ENCODE assay signal across 7 cellular contexts in genomic region chr7:37916673-37917660, GRCh38. TPM values are rescaled to one million over a fixed set of nuclear protein-coding genes. Genes with fewer than 3 reads are reported as not detected.
DNase-seq lines count a peak whose midpoint lies in the region; ATAC-seq and TF ChIP-seq lines count a peak whose summit lies in the region.

SFRP4 (minus strand) TSS chr7:37916817; CDS start chr7:37916537, 280 bp downstream.

- peak within 1 kb of the TSS in 3 of 5 donors; percentile 51 to 73 (median 67) for H3K27ac ChIP-seq in adrenal gland
- peak within 1 kb of the TSS; percentile 12 to 82 (median 69) for H3K27ac ChIP-seq in heart right ventricle
- no peak within 1 kb of the TSS for H3K27ac ChIP-seq in parathyroid adenoma

- POLR2A ChIA-PET in GM10248 (lab: Yijun Ruan, JAX): no interaction called here

- 0 to 4% (median 1%) methylated on average over 10 to 46 of the region's 46 CpGs for whole genome bisulfite sequencing in adrenal gland, 4 donors
- 0 to 1% methylated on average over 46 of the region's 46 CpGs for WGBS in heart right ventricle, 2 donors

- no peaks in the 10 kb centered on the region for H3K9me3 ChIP-seq in adrenal gland (replicated peaks in 1 of 3)
- no peaks in the 10 kb centered on the region for H3K9me3 ChIP-seq in heart right ventricle
- no peaks in the 10 kb centered on the region for H3K9me3 ChIP-seq in parathyroid adenoma (ENCODE audit: control insufficient read depth, low read length)

- no peak for TF ChIP-seq POLR2A in adrenal gland (IDR thresholded peaks at IDR 0.05)

- peak within 1 kb of the TSS; percentile 78 for H2AFZ ChIP-seq in parathyroid adenoma

- DNase-seq in GM10248 (ENCODE audit: extremely low spot score): peak; percentile 51
- DNase-seq in HFF-Myc (ENCODE audit: extremely low read depth, low read depth): no peak
- DNase-seq in NCI-H345 (lab: John Stamatoyannopoulos, UW): peak; percentile 53
- peak; percentile 58 to 79 (median 72) for DNase-seq in adrenal gland
- peak; percentile 61 to 67 for DNase-seq in heart right ventricle

- CTCF ChIA-PET in GM10248 (lab: Yijun Ruan, JAX): interaction anchor here (0.8 to 3.1 kb wide), 30 partner anchors 9 to 458 kb away, joined by 3 to 19 read pairs (median 4); no protein-coding TSS in a partner anchor

- H3K27me3 ChIP-seq in adrenal gland: no peaks in the 10 kb centered on the region
- H3K27me3 ChIP-seq in heart right ventricle: peaks cover 0 to 69% (median 17%) of the 10 kb centered on the region in 7 donors
- no peaks in the 10 kb centered on the region for H3K27me3 ChIP-seq in parathyroid adenoma (ENCODE audit: control insufficient read depth, insufficient read depth, low read length)

- H3K4me3 ChIP-seq in HFF-Myc (replicated peaks; ENCODE audit: low read depth, low read length): no peak within 1 kb of the TSS
- peak within 1 kb of the TSS in 3 of 4 donors; percentile 6 to 54 (median 52) for H3K4me3 ChIP-seq in adrenal gland
- H3K4me3 ChIP-seq in heart right ventricle: peak within 1 kb of the TSS; percentile 31 to 62 (median 55)
- peak within 1 kb of the TSS; percentile 38 for H3K4me3 ChIP-seq in parathyroid adenoma (ENCODE audit: low read depth, low read length)

- ATAC-seq in heart right ventricle (peak; percentile 57 to 83 (median 62)), HG02852 (IDR thresholded peaks at IDR 0.05; ENCODE audit: unreplicated experiment) (no peak)

- H3K4me1 ChIP-seq in adrenal gland (replicated peaks in 1 of 2) (peaks cover 23 to 33% of the 10 kb centered on the region in 2 donors), heart right ventricle (peaks cover 4 to 50% (median 32%) of the 10 kb centered on the region in 9 donors), parathyroid adenoma (no peaks in the 10 kb centered on the region)

- H3K4me2 ChIP-seq in parathyroid adenoma (ENCODE audit: low read length): peak within 1 kb of the TSS; percentile 52

- H3K9ac ChIP-seq in parathyroid adenoma: no peak within 1 kb of the TSS

- H3K36me3 ChIP-seq in adrenal gland (replicated peaks in 1 of 2): no peaks in the 10 kb centered on the region
- no peaks in the 10 kb centered on the region for H3K36me3 ChIP-seq in heart right ventricle
- H3K36me3 ChIP-seq in parathyroid adenoma (ENCODE audit: control insufficient read depth, insufficient read depth, low read length): no peaks in the 10 kb centered on the region

- peak; percentile 66 for TF ChIP-seq CTCF in GM10248 (IDR thresholded peaks at IDR 0.05; ENCODE audit: control extremely low read depth, extremely low read depth, low read depth, missing control alignments)
- peak; percentile 58 for TF ChIP-seq CTCF in HFF-Myc (IDR thresholded peaks at IDR 0.05; ENCODE audit: low read depth, low read length, missing control alignments)
- peak; percentile 60 to 85 (median 77) for TF ChIP-seq CTCF in adrenal gland (IDR thresholded peaks at IDR 0.05)
- peak; percentile 35 to 73 (median 68) for TF ChIP-seq CTCF in heart right ventricle (IDR thresholded peaks at IDR 0.05)
- TF ChIP-seq CTCF in parathyroid adenoma (IDR thresholded peaks at IDR 0.05): peak; percentile 58

- intact Hi-C loops in adrenal gland (cut with DNase I) (loop anchor here in 1 of 2 donors (10.0 kb wide), 1 partner anchor 188 kb away; no protein-coding TSS in a partner anchor), heart right ventricle (cut with DNase I) (loop anchor here in 5 of 10 donors (5.0 to 10.0 kb wide), 5 partner anchors 180 to 308 kb away; no protein-coding TSS in a partner anchor)

- no peaks in the 10 kb centered on the region for H3K79me2 ChIP-seq in parathyroid adenoma

RNA-seq across cellular contexts. Expression of gene SFRP4, which starts in this region (rescaled TPM):
- 10 to 100 TPM in 4 of 8 donors, 1 to 10 TPM in 4; 1.9 to 16.3 (median 10.1) TPM for total RNA-seq in adrenal gland
- polyA plus RNA-seq in adrenal gland: 10 to 100 TPM in 2 of 3 donors, 1 to 10 TPM in 1; 5.2 to 21.0 (median 12.1) TPM
- total RNA-seq in heart right ventricle: 1 to 10 TPM in 8 of 10 donors, under 1 TPM in 2; 0.23 to 9.9 (median 3.4) TPM
- under 1 TPM; 0.20 to 0.22 TPM for polyA plus RNA-seq in heart right ventricle

Comparison
In these comparisons a context has a peak if more than half of its experiments do, and no peak if none do; other contexts are left out.
1. RNA of gene SFRP4 (polyA plus RNA-seq): 5.2 to 21.0 TPM in adrenal gland; 0.20 to 0.22 TPM in heart right ventricle; every median in the first group is over 4 times any median in the second.
2. Peak in every context shown above with its lines, with median percentiles within 50 percentile points of each other: CTCF ChIP-seq.